ENCODE assay signal across 19 cellular contexts in the genomic region with DNA sequence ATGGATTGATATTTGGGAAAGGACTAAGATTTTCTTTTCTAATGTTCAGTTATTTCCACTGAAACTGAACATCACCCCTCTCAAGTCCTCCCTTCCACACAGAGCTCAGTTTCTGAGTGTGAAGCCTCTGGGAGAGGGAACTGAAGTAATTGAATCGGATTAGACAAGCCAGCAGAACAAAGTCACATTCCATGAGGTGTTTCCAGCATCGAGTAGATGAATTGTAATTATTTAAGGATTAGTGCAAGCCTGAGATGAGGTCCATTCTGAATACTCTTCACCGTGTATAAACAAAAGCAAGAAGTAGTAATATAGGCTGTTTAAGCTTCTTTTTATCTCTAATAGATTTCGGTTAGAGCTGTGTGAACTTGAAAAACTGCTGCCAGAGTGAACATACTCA.
A peak's percentile ranks its signal among the peaks of the same experiment; 100 is the strongest.
DNase-seq lines count a peak whose midpoint lies in the region; TF ChIP-seq lines count a peak whose summit lies in the region.
"Had no signal": no experiment of that assay in that cellular context is flagged by ENCODE, and none has a peak within 500 bp of the region (broad histone marks: within the 10 kb centered on the region; RNA-seq: fewer than 3 reads in every experiment).

No MANE protein-coding gene starts in this region.

- H3K27ac Mint-ChIP-seq in neural progenitor cell (peak overlapping the region; percentile 97), CD14-positive monocyte (no peak overlapping the region)
- H3K27ac Mint-ChIP-seq: B cell; CD4-positive, CD25-positive, alpha-beta regulatory T cell; CD8-positive, alpha-beta memory T cell; HFFc6 had no signal

- H3K9ac ChIP-seq in neural progenitor cell, result no peak overlapping the region
- H3K9ac ChIP-seq: BLaER1 treated with 17β-estradiol and CSF1 and Interleukin-3, amounts not matched to agents 10 nM and 100 nM had no signal

- H3K4me3 Mint-ChIP-seq in neural progenitor cell (no peak overlapping the region), CD14-positive monocyte (no peak overlapping the region)
- H3K4me3 Mint-ChIP-seq: B cell; CD4-positive, CD25-positive, alpha-beta regulatory T cell; CD8-positive, alpha-beta memory T cell; HFFc6 had no signal

- peaks cover 4% of the 10 kb centered on the region for H3F3A ChIP-seq in neural progenitor cell (ENCODE audit: low read depth)

- H3K36me3 Mint-ChIP-seq in neural progenitor cell (peaks cover 6% of the 10 kb centered on the region), CD14-positive monocyte (no peaks in the 10 kb centered on the region)
- H3K36me3 Mint-ChIP-seq: CD4-positive, CD25-positive, alpha-beta regulatory T cell; CD8-positive, alpha-beta memory T cell had no signal

- intact Hi-C loops in CD14-positive monocyte (cut with micrococcal nuclease), result no loop called here

- H3K4me2 ChIP-seq in neural progenitor cell, result peak overlapping the region; percentile 45
- H3K4me2 ChIP-seq: BLaER1 treated with 17β-estradiol and CSF1 and Interleukin-3, amounts not matched to agents 10 nM and 100 nM had no signal

- peaks cover 2% of the 10 kb centered on the region for H3K27me3 Mint-ChIP-seq in neural progenitor cell (ENCODE audit: insufficient read depth, low read depth)
- peaks cover 0 to 1% (median 0%) of the 10 kb centered on the region in 3 donors for H3K27me3 Mint-ChIP-seq in CD14-positive monocyte (ENCODE audit: low read depth in 3 of 3)
- H3K27me3 Mint-ChIP-seq: B cell; CD4-positive, CD25-positive, alpha-beta regulatory T cell; CD8-positive, alpha-beta memory T cell had no signal

- H4K20me1 ChIP-seq in neural progenitor cell (ENCODE audit: low read depth), result no peaks in the 10 kb centered on the region
- H4K20me1 ChIP-seq: BLaER1 treated with 17β-estradiol and CSF1 and Interleukin-3, amounts not matched to agents 10 nM and 100 nM had no signal

- H3K4me1 ChIP-seq in HAP-1 (peaks cover 18% of the 10 kb centered on the region), neural progenitor cell (peaks cover 29% of the 10 kb centered on the region)

- H3K79me2 ChIP-seq in neural progenitor cell (ENCODE audit: low read depth), result no peaks in the 10 kb centered on the region

- peak; percentile 45 to 94 for DNase-seq in HAP-1 (ENCODE audit: low spot score in 2 of 2)
- peak; percentile 36 for DNase-seq in astrocyte of the hippocampus (ENCODE audit: low read depth, low spot score)
- DNase-seq in neural progenitor cell (ENCODE audit: low spot score), result peak; percentile 83
- DNase-seq in retinal pigment epithelial cell (ENCODE audit: low read depth), result peak; percentile 98
- no peak for DNase-seq in NCI-H2171 (lab: John Stamatoyannopoulos, UW)
- DNase-seq in CD14-positive monocyte (ENCODE audit: low spot score), result no peak
- no peak for DNase-seq in EL
- DNase-seq: CD4-positive, CD25-positive, alpha-beta regulatory T cell; CD8-positive, alpha-beta memory T cell; COR-L47; DMS153; DMS79; GF-D8; HFFc6; IMR-90 had no signal

- H3K9me3 ChIP-seq in HAP-1 (peaks cover 4% of the 10 kb centered on the region; the same call in 1 of the 2 replicates), neural progenitor cell (ENCODE audit: low read depth) (no peaks in the 10 kb centered on the region)

- no peak overlapping the region for H2AFZ ChIP-seq in neural progenitor cell (replicated peaks)

- H3K4me3 ChIP-seq in HAP-1 (no peak overlapping the region), neural progenitor cell (no peak overlapping the region), retinal pigment epithelial cell (ENCODE audit: low read length) (no peak overlapping the region)
- H3K4me3 ChIP-seq: BLaER1 treated with 17β-estradiol and CSF1 and Interleukin-3, amounts not matched to agents 10 nM and 100 nM; K562 had no signal

- no peak for TF ChIP-seq CTCF in neural progenitor cell (IDR thresholded peaks at IDR 0.05)
- TF ChIP-seq CTCF in retinal pigment epithelial cell (conservative IDR thresholded peaks at IDR 0.05; ENCODE audit: low read depth, low read length), result no peak
- no peak for TF ChIP-seq CTCF in CD14-positive monocyte (IDR thresholded peaks at IDR 0.05)

- H3K36me3 ChIP-seq in HAP-1 (replicated peaks) (no peaks in the 10 kb centered on the region), neural progenitor cell (no peaks in the 10 kb centered on the region)
- H3K36me3 ChIP-seq: BLaER1 treated with 17β-estradiol and CSF1 and Interleukin-3, amounts not matched to agents 10 nM and 100 nM had no signal

- in situ Hi-C loops in HAP-1 (cut with MboI; ENCODE audit: low sequenced_read_pairs), result no loop called here

- peak overlapping the region; percentile 70 for H3K27ac ChIP-seq in neural progenitor cell
- H3K27ac ChIP-seq: BLaER1 treated with 17β-estradiol and CSF1 and Interleukin-3, amounts not matched to agents 10 nM and 100 nM; HL-60 had no signal

- H3K4me1 Mint-ChIP-seq in neural progenitor cell, result peaks cover 40% of the 10 kb centered on the region
- H3K4me1 Mint-ChIP-seq in CD14-positive monocyte, result no peaks in the 10 kb centered on the region
- H3K4me1 Mint-ChIP-seq: B cell; CD4-positive, CD25-positive, alpha-beta regulatory T cell; CD8-positive, alpha-beta memory T cell had no signal

- H3K9me3 Mint-ChIP-seq in neural progenitor cell (peaks cover 17% of the 10 kb centered on the region), CD14-positive monocyte (peaks cover 9 to 22% (median 18%) of the 10 kb centered on the region in 7 donors)

- H3K27me3 ChIP-seq in HAP-1 (ENCODE audit: low read depth) (no peaks in the 10 kb centered on the region), neural progenitor cell (no peaks in the 10 kb centered on the region)
- H3K27me3 ChIP-seq: BLaER1 treated with 17β-estradiol and CSF1 and Interleukin-3, amounts not matched to agents 10 nM and 100 nM had no signal

Comparison
In these comparisons a context has a peak if more than half of its experiments do, and no peak if none do; other contexts are left out.
1. DNase-seq: peak in HAP-1 (2 of 2), astrocyte of the hippocampus (single experiment), neural progenitor cell (single experiment) and retinal pigment epithelial cell (single experiment); none in NCI-H2171 (single experiment), CD14-positive monocyte (single experiment) and EL (single experiment).